Comparison of ENCODE assay signal across 8 cellular contexts in the genomic region with DNA sequence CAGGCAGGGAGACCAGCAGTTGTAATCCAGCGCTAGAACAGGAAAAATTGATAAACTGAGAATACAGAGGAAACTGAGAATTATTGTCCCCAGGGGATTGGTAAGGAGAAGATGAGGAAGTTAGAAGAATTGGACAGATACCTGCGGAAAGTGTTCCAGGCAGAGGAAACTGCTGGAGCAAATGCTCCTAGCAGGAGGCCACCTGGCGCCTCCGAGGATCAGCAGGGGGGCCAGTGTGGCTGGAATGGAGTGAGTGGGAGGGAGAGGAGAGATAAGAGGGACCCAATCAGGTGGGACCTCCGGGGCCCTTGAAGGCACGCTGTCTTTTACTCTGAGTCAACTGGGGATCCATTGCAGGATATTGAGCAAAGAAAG. TPM values are rescaled to one million over a fixed set of nuclear protein-coding genes. Genes with fewer than 3 reads are reported as not detected.
DNase-seq lines count a peak whose midpoint lies in the region; ATAC-seq and TF ChIP-seq lines count a peak whose summit lies in the region.

No MANE protein-coding gene starts in this region.

- H3K9me3 Mint-ChIP-seq in T-helper 1 cell treated with Interleukin-12 subunit alpha and Interleukin-12 subunit beta and Interleukin-4 antibody, amounts not matched to agents 30 μg/mL and 1 μg/mL, for 36 hours, result no peaks in the 10 kb centered on the region

- peaks cover 39% of the 10 kb centered on the region for H3K4me1 Mint-ChIP-seq in T-helper 1 cell treated with Interleukin-12 subunit alpha and Interleukin-12 subunit beta and Interleukin-4 antibody, amounts not matched to agents 30 μg/mL and 1 μg/mL, for 36 hours (ENCODE audit: low read depth)

- H3K27me3 ChIP-seq in WERI-Rb-1 (ENCODE audit: insufficient read depth, low read depth, severe bottlenecking) (no peaks in the 10 kb centered on the region), right atrium auricular region (no peaks in the 10 kb centered on the region), spleen (replicated peaks in 1 of 7) (no peaks in the 10 kb centered on the region)

- H3K27ac ChIP-seq in WERI-Rb-1 (peak overlapping the region; percentile 52), right atrium auricular region (peak overlapping the region; percentile 86 to 96), spleen (peak overlapping the region; percentile 76 to 96 (median 91))

- H3K4me3 ChIP-seq in WERI-Rb-1 (ENCODE audit: low read depth, low read length) (peak overlapping the region; percentile 77), right atrium auricular region (peak overlapping the region; percentile 79 to 90), spleen (peak overlapping the region; percentile 55 to 97 (median 84))

- no peaks in the 10 kb centered on the region for H3K27me3 Mint-ChIP-seq in T-helper 1 cell treated with Interleukin-12 subunit alpha and Interleukin-12 subunit beta and Interleukin-4 antibody, amounts not matched to agents 30 μg/mL and 1 μg/mL, for 36 hours (ENCODE audit: low read depth)

- no peaks in the 10 kb centered on the region for H3K9me3 ChIP-seq in WERI-Rb-1 (ENCODE audit: severe bottlenecking)
- no peaks in the 10 kb centered on the region for H3K9me3 ChIP-seq in right atrium auricular region
- no peaks in the 10 kb centered on the region for H3K9me3 ChIP-seq in spleen

- DNase-seq in T-helper 1 cell (no peak), WERI-Rb-1 (peak; percentile 64), right atrium auricular region (ENCODE audit: low spot score) (no peak), spleen (no peak), COLO668 (lab: John Stamatoyannopoulos, UW; ENCODE audit: unreplicated experiment) (no peak)
- DNase-seq in stimulated activated naive CD4-positive, alpha-beta T cell (lab: John Stamatoyannopoulos, UW), result no peak

- no peak for ATAC-seq in GM18517 (IDR thresholded peaks at IDR 0.05; ENCODE audit: unreplicated experiment)

- 7 to 19% (median 10%) methylated on average over 6 of the region's 6 CpGs for WGBS in spleen, 5 donors

- intact Hi-C loops in spleen (cut with DNase I; ENCODE audit: low total_unique reads), result no loop called here

- peaks cover 0 to 43% of the 10 kb centered on the region in 2 donors for H3K4me1 ChIP-seq in right atrium auricular region
- peaks cover 33 to 81% (median 60%) of the 10 kb centered on the region in 6 donors for H3K4me1 ChIP-seq in spleen

- H3K36me3 Mint-ChIP-seq in T-helper 1 cell treated with Interleukin-12 subunit alpha and Interleukin-12 subunit beta and Interleukin-4 antibody, amounts not matched to agents 30 μg/mL and 1 μg/mL, for 36 hours (ENCODE audit: low read depth), result peaks cover 22% of the 10 kb centered on the region

- TF ChIP-seq POLR2A in spleen (IDR thresholded peaks at IDR 0.05), result no peak

- TF ChIP-seq CTCF in WERI-Rb-1 (IDR thresholded peaks at IDR 0.05; ENCODE audit: low read depth, low read length), result no peak
- TF ChIP-seq CTCF in right atrium auricular region (IDR thresholded peaks at IDR 0.05), result no peak
- TF ChIP-seq CTCF in spleen (IDR thresholded peaks at IDR 0.05 in 8 of 11, conservative IDR thresholded peaks at IDR 0.05 in 3 of 11), result no peak

- H3K36me3 ChIP-seq in WERI-Rb-1 (no peaks in the 10 kb centered on the region), right atrium auricular region (no peaks in the 10 kb centered on the region), spleen (no peaks in the 10 kb centered on the region)

- peak overlapping the region; percentile 17 for H3K27ac Mint-ChIP-seq in T-helper 1 cell treated with Interleukin-12 subunit alpha and Interleukin-12 subunit beta and Interleukin-4 antibody, amounts not matched to agents 30 μg/mL and 1 μg/mL, for 36 hours

- peak overlapping the region; percentile 93 for H3K4me3 Mint-ChIP-seq in T-helper 1 cell treated with Interleukin-12 subunit alpha and Interleukin-12 subunit beta and Interleukin-4 antibody, amounts not matched to agents 30 μg/mL and 1 μg/mL, for 36 hours

RNA-seq across cellular contexts. Expression of gene ANXA6, which starts 0.7 kb away (rescaled TPM):
- total RNA-seq in right atrium auricular region (100 to 1,000 TPM; 164 to 165 TPM), spleen (100 to 1,000 TPM; 142 to 295 (median 210) TPM)
- polyA plus RNA-seq in spleen, result 100 to 1,000 TPM; 141 to 186 (median 155) TPM
